ENCODE assay signal across 8 cellular contexts in the genomic region with DNA sequence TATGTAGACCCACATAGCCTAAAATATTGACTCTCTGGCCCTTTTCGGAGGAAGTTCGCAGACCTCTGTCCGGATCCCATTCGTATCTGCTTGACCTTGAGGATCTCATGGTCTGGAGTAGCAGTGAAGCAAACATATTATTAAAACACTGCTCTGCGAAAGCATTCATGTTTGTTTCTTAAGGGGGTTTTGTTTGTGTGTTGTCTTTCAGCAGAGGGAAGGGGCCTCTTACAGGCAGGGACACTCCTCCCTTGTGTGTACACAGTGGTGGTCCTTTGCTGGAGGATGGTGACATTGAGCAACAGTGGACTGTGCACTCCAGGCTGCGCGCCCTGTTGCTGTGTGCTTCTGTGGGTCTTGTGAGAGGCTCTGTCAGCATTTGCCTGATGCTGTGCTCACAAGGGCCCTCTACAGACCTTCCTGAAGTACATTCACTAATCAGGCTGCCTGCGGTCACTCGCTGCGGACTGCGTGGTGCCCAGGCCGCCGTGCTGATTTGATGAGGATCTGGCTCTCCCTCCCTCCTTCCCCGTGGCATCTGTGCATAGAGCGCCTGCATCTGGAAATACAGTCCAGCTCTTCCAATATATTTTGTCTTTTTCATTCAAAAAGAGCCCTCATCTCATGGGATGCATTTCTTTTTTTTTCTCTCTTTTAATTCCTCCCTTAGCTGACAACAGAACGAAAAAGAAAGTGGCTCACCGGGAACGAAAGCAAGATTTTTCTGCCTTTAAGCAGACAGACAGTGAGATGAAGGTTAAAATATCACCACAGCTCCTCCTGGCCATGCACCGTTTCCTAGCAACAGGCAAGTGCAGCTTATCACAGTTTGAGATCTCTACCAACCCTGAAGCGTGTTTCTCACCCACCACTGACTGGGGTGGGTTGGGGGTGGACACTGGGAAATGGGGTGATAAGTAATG.
DNase-seq lines count a peak whose midpoint lies in the region; ATAC-seq and TF ChIP-seq lines count a peak whose summit lies in the region.

No MANE protein-coding gene starts in this region.

- peak overlapping the region; percentile 79 for H3K4me3 Mint-ChIP-seq in activated CD8-positive, alpha-beta T cell treated with anti-CD3 and anti-CD28 coated beads for 36 hours

- H3K9ac ChIP-seq in Loucy (ENCODE audit: low read depth, low read length, poor library complexity, severe bottlenecking) = peak overlapping the region; percentile 54
- H3K9ac ChIP-seq in mesendoderm (ENCODE audit: low read length) = no peak overlapping the region

- no peak overlapping the region for H3K4ac ChIP-seq in mesendoderm (ENCODE audit: low read depth, low read length)

- no CpG with 5 or more reads among the region's 20 CpGs for WGBS in mesendoderm (ENCODE audit: extremely low coverage, insufficient coverage, low lambda C conversion rate)

- ATAC-seq in GM21576 (IDR thresholded peaks at IDR 0.05; ENCODE audit: unreplicated experiment) (peak; percentile 81), GM18520 (IDR thresholded peaks at IDR 0.05; ENCODE audit: unreplicated experiment) (no peak)
- peak; percentile 91 for ATAC-seq in activated CD8-positive, alpha-beta T cell treated with anti-CD3 and anti-CD28 coated beads for 36 hours

- no peaks in the 10 kb centered on the region for H3K79me1 ChIP-seq in mesendoderm (ENCODE audit: low read length)

- H3K27me3 ChIP-seq in Loucy (ENCODE audit: insufficient read depth, low read length, poor library complexity, severe bottlenecking) = no peaks in the 10 kb centered on the region
- no peaks in the 10 kb centered on the region for H3K27me3 ChIP-seq in mesendoderm (ENCODE audit: insufficient read depth, low read length, poor library complexity)

- CTCF ChIA-PET in activated CD8-positive, alpha-beta T cell treated with anti-CD3 and anti-CD28 coated beads for 36 hours (lab: Charles Lee) = interaction anchor here (0.8 to 5.9 kb wide), 6 partner anchors 13 to 191 kb away, joined by 4 to 45 read pairs (median 5); a partner anchor contains a TSS

- peaks cover 18% of the 10 kb centered on the region for H3K4me1 Mint-ChIP-seq in activated CD8-positive, alpha-beta T cell treated with anti-CD3 and anti-CD28 coated beads for 36 hours (ENCODE audit: low read depth)

- H3F3A ChIP-seq in Loucy (ENCODE audit: low read depth) = no peaks in the 10 kb centered on the region

- H3K23ac ChIP-seq in mesendoderm (ENCODE audit: low read length) = no peak overlapping the region

- no peak overlapping the region for H2BK15ac ChIP-seq in mesendoderm (replicated peaks; ENCODE audit: low read depth)

- H3K4me1 ChIP-seq in Loucy (ENCODE audit: insufficient read depth, low read length, poor library complexity, severe bottlenecking) = peaks cover 16% of the 10 kb centered on the region
- H3K4me1 ChIP-seq in mesendoderm (ENCODE audit: control insufficient read depth, low read depth, low read length) = no peaks in the 10 kb centered on the region

- H3K27ac ChIP-seq in mesendoderm (ENCODE audit: low read depth, low read length) = no peak overlapping the region

- POLR2A ChIA-PET in activated CD8-positive, alpha-beta T cell treated with anti-CD3 and anti-CD28 coated beads for 36 hours (lab: Charles Lee) = interaction anchor here (0.8 to 1.2 kb wide), 4 partner anchors 10 to 136 kb away, joined by 3 to 4 read pairs (median 3); a partner anchor contains a TSS

- H3K9me3 ChIP-seq in Loucy (ENCODE audit: insufficient read depth, low read depth, low read length) = no peaks in the 10 kb centered on the region

- no peak overlapping the region for H4K8ac ChIP-seq in mesendoderm (ENCODE audit: low read depth, low read length)

- H3K4me2 ChIP-seq in Loucy (ENCODE audit: low read depth, low read length, poor library complexity, severe bottlenecking) (peak overlapping the region; percentile 80), mesendoderm (ENCODE audit: low read length) (no peak overlapping the region)

- H3K27me3 Mint-ChIP-seq in activated CD8-positive, alpha-beta T cell treated with anti-CD3 and anti-CD28 coated beads for 36 hours = no peaks in the 10 kb centered on the region

- H2BK5ac ChIP-seq in mesendoderm (ENCODE audit: low read length) = no peak overlapping the region

- TF ChIP-seq CTCF in Loucy (conservative IDR thresholded peaks at IDR 0.05; ENCODE audit: low read length) = peak; percentile 61
- TF ChIP-seq CTCF in activated CD8-positive, alpha-beta T cell treated with anti-CD3 and anti-CD28 coated beads for 36 hours (IDR thresholded peaks at IDR 0.05) = no peak

- intact Hi-C loops in activated CD8-positive, alpha-beta T cell treated with anti-CD3 and anti-CD28 coated beads for 36 hours (cut with micrococcal nuclease) = no loop called here

- H3K4me3 ChIP-seq in Loucy (ENCODE audit: low read length, poor library complexity, severe bottlenecking) (peak overlapping the region; percentile 72), mesendoderm (ENCODE audit: low read length) (no peak overlapping the region)

- no peak overlapping the region for H3K18ac ChIP-seq in mesendoderm (ENCODE audit: low read length)

- peak overlapping the region; percentile 85 for H3K27ac Mint-ChIP-seq in activated CD8-positive, alpha-beta T cell treated with anti-CD3 and anti-CD28 coated beads for 36 hours

- H3K36me3 Mint-ChIP-seq in activated CD8-positive, alpha-beta T cell treated with anti-CD3 and anti-CD28 coated beads for 36 hours (ENCODE audit: low read depth) = peaks cover 3% of the 10 kb centered on the region

- peak overlapping the region; percentile 32 for H2AFZ ChIP-seq in Loucy (ENCODE audit: low read length)

- no peak overlapping the region for H2BK120ac ChIP-seq in mesendoderm (ENCODE audit: low read depth, low read length)

- H3K36me3 ChIP-seq in Loucy (ENCODE audit: insufficient read depth, low read length) (peaks cover 3% of the 10 kb centered on the region; the same call in 1 of the 2 replicates), mesendoderm (ENCODE audit: control insufficient read depth, insufficient read depth, low read length) (no peaks in the 10 kb centered on the region)

- no peaks in the 10 kb centered on the region for H4K20me1 ChIP-seq in Loucy (ENCODE audit: insufficient read depth, low read length, poor library complexity, severe bottlenecking)

- no peak overlapping the region for H2AK5ac ChIP-seq in mesendoderm (ENCODE audit: low read length)

- no peak overlapping the region for H3K56ac ChIP-seq in mesendoderm (ENCODE audit: low read length)

- H4K5ac ChIP-seq in mesendoderm (ENCODE audit: low read length) = no peak overlapping the region

- DNase-seq in EH (ENCODE audit: low read depth) = peak; percentile 87
- DNase-seq in activated CD8-positive, alpha-beta T cell treated with anti-CD3 and anti-CD28 coated beads for 36 hours = peak; percentile 75
- DNase-seq in effector CD8-positive, alpha-beta T cell (lab: John Stamatoyannopoulos, UW) = peak; percentile 26
- DNase-seq in mesendoderm = peak; percentile 80
- peak; percentile 33 for DNase-seq in stimulated activated CD8-positive, alpha-beta memory T cell treated with anti-CD3 and anti-CD28 coated beads, Interleukin-4, amount 100 ng/mL, for 24 hours (ENCODE audit: low read depth)

- no peaks in the 10 kb centered on the region for H3K9me2 ChIP-seq in Loucy (replicated peaks; ENCODE audit: low read depth, low read length)

- no peaks in the 10 kb centered on the region for H3K9me3 Mint-ChIP-seq in activated CD8-positive, alpha-beta T cell treated with anti-CD3 and anti-CD28 coated beads for 36 hours

- no peaks in the 10 kb centered on the region for H3K79me2 ChIP-seq in Loucy (ENCODE audit: insufficient read depth, low read length)
- no peaks in the 10 kb centered on the region for H3K79me2 ChIP-seq in mesendoderm (ENCODE audit: control insufficient read depth, insufficient read depth, low read length)

Comparison
In these comparisons a context has a peak if more than half of its experiments do, and no peak if none do; other contexts are left out.
1. DNase-seq: peak in every context shown above with its lines; median percentile 87 in EH; 80 in mesendoderm; 75 in activated CD8-positive, alpha-beta T cell treated with anti-CD3 and anti-CD28 coated beads for 36 hours; 33 in stimulated activated CD8-positive, alpha-beta memory T cell treated with anti-CD3 and anti-CD28 coated beads, Interleukin-4, amount 100 ng/mL, for 24 hours; 26 in effector CD8-positive, alpha-beta T cell.